In the genomic region with DNA sequence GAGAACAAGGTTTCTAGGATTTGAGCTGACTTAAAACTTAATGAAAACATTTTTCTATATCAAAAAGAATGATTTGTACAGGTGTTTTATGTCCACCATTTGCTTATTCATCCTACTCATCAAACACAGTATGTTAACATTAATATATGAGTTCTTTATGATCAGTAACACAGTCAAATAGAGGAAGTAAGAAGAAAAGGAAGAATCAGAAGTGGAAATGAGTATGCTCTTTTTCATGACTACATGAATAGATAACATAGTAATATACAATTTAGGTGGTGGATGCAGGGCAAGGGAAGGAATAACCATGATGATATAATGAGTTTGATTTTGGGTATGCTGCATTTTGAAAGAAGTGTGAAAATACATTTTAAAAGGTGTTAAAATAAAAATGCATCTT, we compare ENCODE assay signal across 14 cellular contexts. TPM values are rescaled to one million over a fixed set of nuclear protein-coding genes. Genes with fewer than 3 reads are reported as not detected.
A peak's percentile ranks its signal among the peaks of the same experiment; 100 is the strongest.
DNase-seq lines count a peak whose midpoint lies in the region; ATAC-seq and TF ChIP-seq lines count a peak whose summit lies in the region.
"Had no signal": no experiment of that assay in that cellular context is flagged by ENCODE, and none has a peak within 500 bp of the region (broad histone marks: within the 10 kb centered on the region; RNA-seq: fewer than 3 reads in every experiment).

No MANE protein-coding gene starts in this region.

- no peaks in the 10 kb centered on the region for H3K27me3 Mint-ChIP-seq in activated CD8-positive, alpha-beta T cell treated with anti-CD3 and anti-CD28 coated beads for 36 hours
- H3K27me3 Mint-ChIP-seq in activated CD8-positive, alpha-beta T cell treated with anti-CD3 and anti-CD28 coated beads, Interleukin-2, amount 10 ng/mL, durations not matched to agents 7 days and 5 days (ENCODE audit: low read depth): no peaks in the 10 kb centered on the region
- H3K27me3 Mint-ChIP-seq in naive thymus-derived CD4-positive, alpha-beta T cell: no peaks in the 10 kb centered on the region
- no peaks in the 10 kb centered on the region for H3K27me3 Mint-ChIP-seq in T-helper 2 cell treated with Interferon-gamma antibody and Interleukin-4, amounts not matched to agents 5 μg/mL and 100 μg/mL, for 36 hours (ENCODE audit: low read depth)

- no peak overlapping the region for H3K27ac ChIP-seq in naive thymus-derived CD4-positive, alpha-beta T cell (ENCODE audit: low read depth, low read length)
- H3K27ac ChIP-seq: A549, PC-9, psoas muscle, suprapubic skin had no signal

- H3K4me1 ChIP-seq in naive thymus-derived CD4-positive, alpha-beta T cell (ENCODE audit: control insufficient read depth in 2 of 2, insufficient read depth in 2 of 2, low read length in 2 of 2): no peaks in the 10 kb centered on the region
- H3K4me1 ChIP-seq: A549, suprapubic skin had no signal

- H3K36me3 Mint-ChIP-seq in activated CD8-positive, alpha-beta T cell treated with anti-CD3 and anti-CD28 coated beads for 36 hours (ENCODE audit: low read depth): peaks cover 44% of the 10 kb centered on the region
- peaks cover 52% of the 10 kb centered on the region for H3K36me3 Mint-ChIP-seq in activated CD8-positive, alpha-beta T cell treated with anti-CD3 and anti-CD28 coated beads, Interleukin-2, amount 10 ng/mL, durations not matched to agents 7 days and 5 days (ENCODE audit: low read depth)
- H3K36me3 Mint-ChIP-seq in naive thymus-derived CD4-positive, alpha-beta T cell: peaks cover 4 to 58% (median 41%) of the 10 kb centered on the region in 5 donors
- H3K36me3 Mint-ChIP-seq in T-helper 2 cell treated with Interferon-gamma antibody and Interleukin-4, amounts not matched to agents 5 μg/mL and 100 μg/mL, for 36 hours (ENCODE audit: low read depth): peaks cover 39% of the 10 kb centered on the region

- no peak for ATAC-seq in activated CD8-positive, alpha-beta T cell treated with anti-CD3 and anti-CD28 coated beads for 36 hours
- ATAC-seq in activated CD8-positive, alpha-beta T cell treated with anti-CD3 and anti-CD28 coated beads, Interleukin-2, amount 10 ng/mL, durations not matched to agents 7 days and 5 days: no peak
- ATAC-seq in HG02610 (IDR thresholded peaks at IDR 0.05; ENCODE audit: unreplicated experiment) (peak; percentile 68), HG03521 (IDR thresholded peaks at IDR 0.05; ENCODE audit: unreplicated experiment) (peak; percentile 38)
- peak; percentile 36 for ATAC-seq in naive thymus-derived CD4-positive, alpha-beta T cell
- ATAC-seq: A549, psoas muscle had no signal

- no peak for DNase-seq in activated CD8-positive, alpha-beta T cell treated with anti-CD3 and anti-CD28 coated beads for 36 hours
- DNase-seq in activated CD8-positive, alpha-beta T cell treated with anti-CD3 and anti-CD28 coated beads, Interleukin-2, amount 10 ng/mL, durations not matched to agents 7 days and 5 days: no peak
- DNase-seq in naive thymus-derived CD4-positive, alpha-beta T cell: no peak
- DNase-seq in stimulated activated CD4-positive, alpha-beta T cell treated with anti-CD3 and anti-CD28 coated beads, Interleukin-12 subunit alpha, Interleukin-12 subunit beta, amount 100 ng/mL, for 4 hours: no peak
- DNase-seq in activated effector memory CD4-positive, alpha-beta T cell treated with anti-CD3 and anti-CD28 coated beads, Interleukin-2, amount 50 U/mL, for 16 hours: no peak
- DNase-seq in T-helper 2 cell treated with Interferon-gamma antibody and Interleukin-4, amounts not matched to agents 5 μg/mL and 100 μg/mL, for 36 hours (ENCODE audit: low spot score): no peak
- DNase-seq: cerebellar nuclear complex, DND-41, PC-9, psoas muscle had no signal

- H3K27ac Mint-ChIP-seq in activated CD8-positive, alpha-beta T cell treated with anti-CD3 and anti-CD28 coated beads for 36 hours: peak overlapping the region; percentile 51
- H3K27ac Mint-ChIP-seq in activated CD8-positive, alpha-beta T cell treated with anti-CD3 and anti-CD28 coated beads, Interleukin-2, amount 10 ng/mL, durations not matched to agents 7 days and 5 days: no peak overlapping the region
- H3K27ac Mint-ChIP-seq in naive thymus-derived CD4-positive, alpha-beta T cell: peak overlapping the region in 2 of 9 donors; percentile 7 to 23
- H3K27ac Mint-ChIP-seq in T-helper 2 cell treated with Interferon-gamma antibody and Interleukin-4, amounts not matched to agents 5 μg/mL and 100 μg/mL, for 36 hours: no peak overlapping the region

- no peak overlapping the region for H3K4me3 ChIP-seq in naive thymus-derived CD4-positive, alpha-beta T cell (ENCODE audit: low read length)
- H3K4me3 ChIP-seq: A549, PC-9, psoas muscle, suprapubic skin had no signal

- H3K9me3 ChIP-seq in naive thymus-derived CD4-positive, alpha-beta T cell (ENCODE audit: control insufficient read depth in 2 of 3, low read length in 3 of 3): no peaks in the 10 kb centered on the region
- H3K9me3 ChIP-seq: A549, psoas muscle, suprapubic skin had no signal

- peaks cover 38% of the 10 kb centered on the region for H3K4me1 Mint-ChIP-seq in activated CD8-positive, alpha-beta T cell treated with anti-CD3 and anti-CD28 coated beads for 36 hours (ENCODE audit: low read depth)
- peaks cover 22% of the 10 kb centered on the region for H3K4me1 Mint-ChIP-seq in activated CD8-positive, alpha-beta T cell treated with anti-CD3 and anti-CD28 coated beads, Interleukin-2, amount 10 ng/mL, durations not matched to agents 7 days and 5 days (ENCODE audit: low read depth)
- peaks cover 25 to 58% (median 47%) of the 10 kb centered on the region in 7 donors for H3K4me1 Mint-ChIP-seq in naive thymus-derived CD4-positive, alpha-beta T cell
- H3K4me1 Mint-ChIP-seq in T-helper 2 cell treated with Interferon-gamma antibody and Interleukin-4, amounts not matched to agents 5 μg/mL and 100 μg/mL, for 36 hours (ENCODE audit: low read depth): peaks cover 14% of the 10 kb centered on the region

- CTCF ChIA-PET in activated CD8-positive, alpha-beta T cell treated with anti-CD3 and anti-CD28 coated beads for 36 hours (lab: Charles Lee): no interaction called here
- CTCF ChIA-PET in activated CD8-positive, alpha-beta T cell treated with anti-CD3 and anti-CD28 coated beads, Interleukin-2, amount 10 ng/mL, durations not matched to agents 7 days and 5 days (lab: Charles Lee): no interaction called here
- CTCF ChIA-PET in naive thymus-derived CD4-positive, alpha-beta T cell (lab: Charles Lee): no interaction called here

- H3K4me3 Mint-ChIP-seq in activated CD8-positive, alpha-beta T cell treated with anti-CD3 and anti-CD28 coated beads for 36 hours: no peak overlapping the region
- no peak overlapping the region for H3K4me3 Mint-ChIP-seq in activated CD8-positive, alpha-beta T cell treated with anti-CD3 and anti-CD28 coated beads, Interleukin-2, amount 10 ng/mL, durations not matched to agents 7 days and 5 days
- no peak overlapping the region for H3K4me3 Mint-ChIP-seq in naive thymus-derived CD4-positive, alpha-beta T cell
- no peak overlapping the region for H3K4me3 Mint-ChIP-seq in T-helper 2 cell treated with Interferon-gamma antibody and Interleukin-4, amounts not matched to agents 5 μg/mL and 100 μg/mL, for 36 hours

- no peaks in the 10 kb centered on the region for H3K27me3 ChIP-seq in naive thymus-derived CD4-positive, alpha-beta T cell (ENCODE audit: control insufficient read depth in 2 of 2, insufficient read depth in 2 of 2, low read length in 2 of 2)
- H3K27me3 ChIP-seq: suprapubic skin had no signal

- intact Hi-C loops in activated CD8-positive, alpha-beta T cell treated with anti-CD3 and anti-CD28 coated beads for 36 hours (cut with micrococcal nuclease): no loop called here
- intact Hi-C loops in naive thymus-derived CD4-positive, alpha-beta T cell (cut with micrococcal nuclease): loop anchor here in 1 of 2 donors (5.0 kb wide), 1 partner anchor 35 kb away; no protein-coding TSS in a partner anchor

- H3K36me3 ChIP-seq in naive thymus-derived CD4-positive, alpha-beta T cell (ENCODE audit: control insufficient read depth in 2 of 3, insufficient read depth in 3 of 3, low read length in 3 of 3): peaks cover 0 to 36% (median 3%) of the 10 kb centered on the region in 3 experiments

- TF ChIP-seq CTCF in activated CD8-positive, alpha-beta T cell treated with anti-CD3 and anti-CD28 coated beads for 36 hours (IDR thresholded peaks at IDR 0.05): no peak

- H3K9me3 Mint-ChIP-seq in activated CD8-positive, alpha-beta T cell treated with anti-CD3 and anti-CD28 coated beads for 36 hours: peaks cover 4% of the 10 kb centered on the region
- no peaks in the 10 kb centered on the region for H3K9me3 Mint-ChIP-seq in activated CD8-positive, alpha-beta T cell treated with anti-CD3 and anti-CD28 coated beads, Interleukin-2, amount 10 ng/mL, durations not matched to agents 7 days and 5 days (ENCODE audit: insufficient read depth)
- peaks cover 0 to 4% (median 0%) of the 10 kb centered on the region in 11 donors for H3K9me3 Mint-ChIP-seq in naive thymus-derived CD4-positive, alpha-beta T cell
- no peaks in the 10 kb centered on the region for H3K9me3 Mint-ChIP-seq in T-helper 2 cell treated with Interferon-gamma antibody and Interleukin-4, amounts not matched to agents 5 μg/mL and 100 μg/mL, for 36 hours

- POLR2A ChIA-PET in activated CD8-positive, alpha-beta T cell treated with anti-CD3 and anti-CD28 coated beads for 36 hours (lab: Charles Lee): interaction anchor here (1.4 kb wide), 1 partner anchor 15 kb away, joined by 4 read pairs; no protein-coding TSS in a partner anchor
- POLR2A ChIA-PET in activated CD8-positive, alpha-beta T cell treated with anti-CD3 and anti-CD28 coated beads, Interleukin-2, amount 10 ng/mL, durations not matched to agents 7 days and 5 days (lab: Charles Lee): no interaction called here
- POLR2A ChIA-PET in naive thymus-derived CD4-positive, alpha-beta T cell (lab: Charles Lee): no interaction called here

RNA-seq across cellular contexts. Expression of a gene that starts 16.5 kb away (rescaled TPM):
- total RNA-seq in activated CD8-positive, alpha-beta T cell treated with anti-CD3 and anti-CD28 coated beads for 36 hours: 10 to 100 TPM; 10.3 to 10.9 TPM
- total RNA-seq in activated CD8-positive, alpha-beta T cell treated with anti-CD3 and anti-CD28 coated beads, Interleukin-2, amount 10 ng/mL, durations not matched to agents 7 days and 5 days: 10 to 100 TPM in 1 of 2 experiments, 1 to 10 TPM in 1; 9.8 to 11.0 TPM
- total RNA-seq in naive thymus-derived CD4-positive, alpha-beta T cell: 10 to 100 TPM; 11.0 to 78.2 (median 53.2) TPM
- 10 to 100 TPM; 13.9 to 19.6 TPM for polyA plus RNA-seq in naive thymus-derived CD4-positive, alpha-beta T cell

RNA-seq across cellular contexts. Expression of a gene that starts 28.9 kb away (rescaled TPM):
- total RNA-seq in activated CD8-positive, alpha-beta T cell treated with anti-CD3 and anti-CD28 coated beads for 36 hours: 10 to 100 TPM; 25.9 to 28.4 TPM
- 10 to 100 TPM; 19.1 to 22.5 TPM for total RNA-seq in activated CD8-positive, alpha-beta T cell treated with anti-CD3 and anti-CD28 coated beads, Interleukin-2, amount 10 ng/mL, durations not matched to agents 7 days and 5 days
- 10 to 100 TPM; 12.3 to 14.6 (median 13.7) TPM for total RNA-seq in naive thymus-derived CD4-positive, alpha-beta T cell
- 1 to 10 TPM; 3.7 to 6.6 TPM for polyA plus RNA-seq in naive thymus-derived CD4-positive, alpha-beta T cell

Comparison
In these comparisons a context has a peak if more than half of its experiments do, and no peak if none do; other contexts are left out.
1. ATAC-seq: peak in HG02610 (single experiment), HG03521 (single experiment) and naive thymus-derived CD4-positive, alpha-beta T cell (single experiment); none in activated CD8-positive, alpha-beta T cell treated with anti-CD3 and anti-CD28 coated beads for 36 hours (single experiment) and activated CD8-positive, alpha-beta T cell treated with anti-CD3 and anti-CD28 coated beads, Interleukin-2, amount 10 ng/mL, durations not matched to agents 7 days and 5 days (single experiment).